8 cellular contexts compared by ENCODE assay signal in genomic region chr2:201071305-201072200, GRCh38. TPM values are rescaled to one million over a fixed set of nuclear protein-coding genes. Genes with fewer than 3 reads are reported as not detected.
DNase-seq lines count a peak whose midpoint lies in the region; ATAC-seq and TF ChIP-seq lines count a peak whose summit lies in the region.

Gene HYCC2 (minus strand): TSS chr2:201071671. CDS start chr2:201024009, 47,662 bp downstream.
Gene NDUFB3 (plus strand): TSS chr2:201072001. CDS start chr2:201078883, 6,882 bp downstream.

- no peaks in the 10 kb centered on the region for H3K9me3 ChIP-seq in cardiac muscle cell (ENCODE audit: low read depth)
- no peaks in the 10 kb centered on the region for H3K9me3 ChIP-seq in parathyroid adenoma (ENCODE audit: control insufficient read depth, low read length)
- H3K9me3 ChIP-seq in tibial nerve: no peaks in the 10 kb centered on the region

- peak; percentile 89 to 98 (median 94) for DNase-seq in NCI-H1417 (lab: John Stamatoyannopoulos, UW)
- DNase-seq in SW 1271 (lab: John Stamatoyannopoulos, UW): peak; percentile 67 to 95
- DNase-seq in activated naive CD8-positive, alpha-beta T cell treated with anti-CD3 and anti-CD28 coated beads, Interleukin-2, amount 50 U/mL, for 16 hours (ENCODE audit: low read depth, low spot score): peak; percentile 78
- peak; percentile 94 to 95 for DNase-seq in cardiac muscle cell (ENCODE audit: low read depth in 1 of 2, low spot score in 1 of 2)
- peak; percentile 80 to 91 for DNase-seq in tibial nerve (ENCODE audit: low spot score in 2 of 2)

- 0 to 1% methylated on average over 26 to 48 of the region's 48 CpGs for WGBS in tibial nerve, 2 donors

- H3K36me3 ChIP-seq in cardiac muscle cell (no peaks in the 10 kb centered on the region), parathyroid adenoma (ENCODE audit: control insufficient read depth, insufficient read depth, low read length) (no peaks in the 10 kb centered on the region), tibial nerve (no peaks in the 10 kb centered on the region)

- H3K27me3 ChIP-seq in cardiac muscle cell (no peaks in the 10 kb centered on the region), parathyroid adenoma (ENCODE audit: control insufficient read depth, insufficient read depth, low read length) (no peaks in the 10 kb centered on the region), tibial nerve (no peaks in the 10 kb centered on the region)

- peaks cover 41% of the 10 kb centered on the region for H3K79me2 ChIP-seq in parathyroid adenoma

- peak; percentile 98 for ATAC-seq in HG02763 (IDR thresholded peaks at IDR 0.05; ENCODE audit: unreplicated experiment)

- H3K27ac ChIP-seq in cardiac muscle cell (peak within 1 kb of the TSS; percentile 95), parathyroid adenoma (peak within 1 kb of the TSS; percentile 95), tibial nerve (peak within 1 kb of the TSS; percentile 59 to 93 (median 82))

- peak within 1 kb of the TSS; percentile 98 for H2AFZ ChIP-seq in parathyroid adenoma

- 0 out of 2 replicates have a peak, but pooled peaks have one; percentile 20 for TF ChIP-seq CTCF in GM12874 (IDR thresholded peaks at IDR 0.05; ENCODE audit: insufficient read depth, low read depth, low read length)
- TF ChIP-seq CTCF in cardiac muscle cell (IDR thresholded peaks at IDR 0.05; ENCODE audit: low read depth, low read length): peak; percentile 16
- TF ChIP-seq CTCF in parathyroid adenoma (IDR thresholded peaks at IDR 0.05): peak; percentile 47
- TF ChIP-seq CTCF in tibial nerve (IDR thresholded peaks at IDR 0.05): peak; percentile 29 to 62 (median 47)

- H3K4me2 ChIP-seq in parathyroid adenoma (ENCODE audit: low read length): peak within 1 kb of the TSS; percentile 98

- H3K9ac ChIP-seq in parathyroid adenoma: peak within 1 kb of the TSS; percentile 54

- H3K4me1 ChIP-seq in cardiac muscle cell (ENCODE audit: low read depth) (peaks cover 23% of the 10 kb centered on the region), parathyroid adenoma (no peaks in the 10 kb centered on the region), tibial nerve (peaks cover 5 to 82% (median 27%) of the 10 kb centered on the region in 4 donors)

- H3K4me3 ChIP-seq in cardiac muscle cell (peak within 1 kb of the TSS; percentile 82), parathyroid adenoma (ENCODE audit: low read depth, low read length) (peak within 1 kb of the TSS; percentile 100), tibial nerve (peak within 1 kb of the TSS; percentile 71 to 100 (median 90))

- peak; percentile 60 to 72 for TF ChIP-seq POLR2A in tibial nerve (IDR thresholded peaks at IDR 0.05)

- peak; percentile 81 to 94 for TF ChIP-seq EP300 in tibial nerve (IDR thresholded peaks at IDR 0.05)

RNA-seq across cellular contexts. Expression of gene HYCC2, which starts in this region (rescaled TPM):
- 3.1 and 7.0 TPM in 2 replicates for total RNA-seq in cardiac muscle cell
- polyA plus RNA-seq in cardiac muscle cell: 6.1 and 9.2 TPM in 2 replicates
- total RNA-seq in tibial nerve: 10 to 100 TPM; 17.3 to 27.9 (median 18.6) TPM

RNA-seq across cellular contexts. Expression of gene NDUFB3, which starts in this region (rescaled TPM):
- total RNA-seq in cardiac muscle cell: 111 and 157 TPM in 2 replicates
- 333 and 441 TPM in 2 replicates for polyA plus RNA-seq in cardiac muscle cell
- 10 to 100 TPM; 30.8 to 55.7 (median 52.1) TPM for total RNA-seq in tibial nerve

Comparison
In these comparisons a context has a peak if more than half of its experiments do, and no peak if none do; other contexts are left out.
1. Peak in every context shown above with its lines: DNase-seq, ATAC-seq, H3K4me3 ChIP-seq and H3K27ac ChIP-seq.